ENCODE assay signal across 28 cellular contexts in genomic region chr7:75925717-75926435, GRCh38. TPM values are rescaled to one million over a fixed set of nuclear protein-coding genes. Genes with fewer than 3 reads are reported as not detected.
DNase-seq lines count a peak whose midpoint lies in the region; FAIRE-seq and TF ChIP-seq lines count a peak whose summit lies in the region.
"Had no signal": no experiment of that assay in that cellular context is flagged by ENCODE, and none has a peak within 500 bp of the region (broad histone marks: within the 10 kb centered on the region; RNA-seq: fewer than 3 reads in every experiment).

No MANE protein-coding gene starts in this region.

- in situ Hi-C loops in GM13976 (cut with MboI; ENCODE audit: low sequenced_read_pairs, unreplicated experiment): no loop called here

- intact Hi-C loops in CD14-positive monocyte (cut with micrococcal nuclease): no loop called here
- intact Hi-C loops in ovary (cut with DNase I): no loop called here

- H3K27me3 ChIP-seq in ovary: no peaks in the 10 kb centered on the region
- H3K27me3 ChIP-seq: body of pancreas, neural progenitor cell had no signal

- TF ChIP-seq POLR2A in ovary (IDR thresholded peaks at IDR 0.05) (no peak), GM12892 (IDR thresholded peaks at IDR 0.05; ENCODE audit: low read depth, low read length) (no peak)

- no peak overlapping the region for H3K4me3 Mint-ChIP-seq in CD14-positive monocyte
- H3K4me3 Mint-ChIP-seq: activated B cell treated with CpG ODN at 0.5 μM for 24 hours; activated T-helper 17 cell treated with anti-CD3 and anti-CD28 coated beads, Interleukin-2, amount 50 U/mL, for 72 hours; neural progenitor cell had no signal

- H3K27ac Mint-ChIP-seq in CD14-positive monocyte: peak overlapping the region in 4 of 7 donors; percentile 15 to 64 (median 50)
- H3K27ac Mint-ChIP-seq: activated B cell treated with CpG ODN at 0.5 μM for 24 hours; activated T-helper 17 cell treated with anti-CD3 and anti-CD28 coated beads, Interleukin-2, amount 50 U/mL, for 72 hours; neural progenitor cell had no signal

- DNase-seq in CD14-positive monocyte (ENCODE audit: low spot score): no peak
- DNase-seq in cerebellum (ENCODE audit: low spot score): peak; percentile 45
- peak; percentile 54 for DNase-seq in inferior parietal cortex (ENCODE audit: extremely low spot score)
- DNase-seq in ovary: peak in 3 of 5 donors; percentile 33 to 53 (median 41)
- DNase-seq in activated gamma-delta T cell treated with Interleukin-2 at 50 U/mL for 16 hours: no peak
- DNase-seq in NCI-H1694 (lab: John Stamatoyannopoulos, UW): no peak
- DNase-seq in GM13976 (ENCODE audit: low spot score): no peak
- DNase-seq in GM12892 (ENCODE audit: insufficient read length): no peak
- DNase-seq: activated B cell treated with CpG ODN at 0.5 μM for 24 hours; activated CD4-positive, alpha-beta T cell treated with anti-CD3 and anti-CD28 coated beads, Interleukin-2, amount 50 U/mL, for 4 hours; activated CD8-positive, alpha-beta memory T cell treated with anti-CD3 and anti-CD28 coated beads, Interleukin-2, amount 50 U/mL, for 48 hours; body of pancreas; Caco-2; DMS79 treated with DMSO at 0.1 percent for 48 hours; effector CD8-positive, alpha-beta T cell; erythroblast; foreskin fibroblast; NCI-H1092 treated with DMSO at 0.1 percent for 48 hours; NCI-H2081; NCI-H226; NCI-H774; stimulated activated CD4-positive, alpha-beta T cell treated with anti-CD3 and anti-CD28 coated beads, Interleukin-2, amount 100 ng/mL, for 24 hours had no signal

- peaks cover 10% of the 10 kb centered on the region for H3K4me1 ChIP-seq in ovary (ENCODE audit: insufficient read depth)
- H3K4me1 ChIP-seq: HAP-1, neural progenitor cell had no signal

- no peak for TF ChIP-seq EP300 in ovary (IDR thresholded peaks at IDR 0.05)

- H3K4me3 ChIP-seq in ovary: no peak overlapping the region
- H3K4me3 ChIP-seq: body of pancreas, HAP-1, neural progenitor cell, smooth muscle cell had no signal

- H3K9me3 ChIP-seq in ovary: no peaks in the 10 kb centered on the region
- H3K9me3 ChIP-seq: body of pancreas, Caco-2, HAP-1 had no signal

- no peaks in the 10 kb centered on the region for H3K36me3 ChIP-seq in ovary
- H3K36me3 ChIP-seq: HAP-1, neural progenitor cell had no signal

- H3K36me3 Mint-ChIP-seq in CD14-positive monocyte: peaks cover 29 to 51% of the 10 kb centered on the region in 2 donors

- TF ChIP-seq CTCF in CD14-positive monocyte (IDR thresholded peaks at IDR 0.05) (no peak), ovary (IDR thresholded peaks at IDR 0.05) (no peak), GM13976 (IDR thresholded peaks at IDR 0.05; ENCODE audit: borderline replicate concordance, control extremely low read depth, extremely low read depth, insufficient read depth, missing control alignments) (no peak)

- FAIRE-seq in GM12892 (lab: Jason Lieb, UNC): no peak
- FAIRE-seq: colon had no signal

- no peak overlapping the region for H3K27ac ChIP-seq in ovary
- H3K27ac ChIP-seq: body of pancreas, HL-60, neural progenitor cell had no signal

- peaks cover 0 to 3% (median 0%) of the 10 kb centered on the region in 7 donors for H3K9me3 Mint-ChIP-seq in CD14-positive monocyte
- H3K9me3 Mint-ChIP-seq: activated B cell treated with CpG ODN at 0.5 μM for 24 hours; activated T-helper 17 cell treated with anti-CD3 and anti-CD28 coated beads, Interleukin-2, amount 50 U/mL, for 72 hours had no signal

- H3K27me3 Mint-ChIP-seq in CD14-positive monocyte (ENCODE audit: low read depth in 3 of 3): no peaks in the 10 kb centered on the region
- H3K27me3 Mint-ChIP-seq: activated B cell treated with CpG ODN at 0.5 μM for 24 hours; activated T-helper 17 cell treated with anti-CD3 and anti-CD28 coated beads, Interleukin-2, amount 50 U/mL, for 72 hours had no signal

- H3K4me1 Mint-ChIP-seq in CD14-positive monocyte: peaks cover 33% of the 10 kb centered on the region

- WGBS in ovary, 3 donors: 55 to 62% (median 56%) methylated on average over 10 of the region's 10 CpGs

RNA-seq across cellular contexts. Expression of gene POR, which starts 10.9 kb away (rescaled TPM):
- polyA plus RNA-seq in CD14-positive monocyte (100 to 1,000 TPM in 1 of 2 donors, 10 to 100 TPM in 1; 90.5 to 102 TPM), ovary (100 to 1,000 TPM in 1 of 2 donors, 10 to 100 TPM in 1; 71.8 to 144 TPM)
- total RNA-seq in cerebellum (37.1 TPM), ovary (100 to 1,000 TPM in 6 of 7 donors, 10 to 100 TPM in 1; 91.2 to 191 (median 148) TPM)
- polyA plus RNA-seq in GM12892 (2012; ENCODE audit: missing spikeins): 24.5 TPM

RNA-seq across cellular contexts. Expression of gene RHBDD2, which starts 47.0 kb away (rescaled TPM):
- polyA plus RNA-seq in CD14-positive monocyte (10 to 100 TPM; 53.1 to 54.6 TPM), ovary (10 to 100 TPM; 78.9 to 99.3 TPM)
- total RNA-seq in cerebellum (29.4 TPM), ovary (10 to 100 TPM; 26.6 to 83.2 (median 68.5) TPM)
- 10.2 TPM for polyA plus RNA-seq in GM12892 (2012; ENCODE audit: missing spikeins)

Comparison
In these comparisons a context has a peak if more than half of its experiments do, and no peak if none do; other contexts are left out.
1. DNase-seq: peak in cerebellum (single experiment), inferior parietal cortex (single experiment) and ovary (3 of 5); none in CD14-positive monocyte (single experiment), activated gamma-delta T cell treated with Interleukin-2 at 50 U/mL for 16 hours (single experiment), NCI-H1694 (single experiment), GM13976 (single experiment) and GM12892 (single experiment).